15 cellular contexts compared by ENCODE assay signal in the genomic region with DNA sequence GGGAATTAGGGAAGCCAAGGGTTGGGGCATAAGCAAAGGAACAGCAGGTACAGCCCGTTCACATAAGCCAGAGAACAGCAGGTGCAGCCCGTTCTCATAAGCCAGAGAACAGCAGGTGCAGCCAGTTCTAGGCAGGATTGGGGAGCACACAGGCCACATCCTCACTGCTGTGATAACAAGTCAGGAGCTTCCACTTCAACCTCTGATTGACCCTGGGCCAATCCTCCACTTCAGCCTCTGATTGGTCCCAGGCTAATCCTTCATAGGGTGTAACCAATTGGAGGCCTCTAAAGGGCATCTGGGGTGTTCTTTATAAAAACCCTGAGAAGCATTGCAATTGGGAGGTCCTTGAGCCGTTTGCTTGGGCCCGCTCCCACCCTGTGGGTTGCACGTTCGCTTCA.
DNase-seq lines count a peak whose midpoint lies in the region; ATAC-seq and TF ChIP-seq lines count a peak whose summit lies in the region.
"Had no signal": no experiment of that assay in that cellular context is flagged by ENCODE, and none has a peak within 500 bp of the region (broad histone marks: within the 10 kb centered on the region; RNA-seq: fewer than 3 reads in every experiment).

No MANE protein-coding gene starts in this region.

- CTCF ChIA-PET in HEK293 (lab: Yijun Ruan, JAX): interaction anchor here (1.2 to 2.1 kb wide), 3 partner anchors 13 to 55 kb away, joined by 3 to 12 read pairs (median 6); no protein-coding TSS in a partner anchor

- DNase-seq in COR-L47 (lab: John Stamatoyannopoulos, UW) (peak; percentile 10), NCI-H510A treated with DMSO at 0.1 percent for 48 hours (lab: John Stamatoyannopoulos, UW) (peak; percentile 84), cerebellar nuclear complex (lab: John Stamatoyannopoulos, UW) (peak; percentile 31 to 82)
- DNase-seq in T-helper 2 cell treated with Interferon-gamma antibody and Interleukin-4, amounts not matched to agents 5 μg/mL and 100 μg/mL, for 36 hours (ENCODE audit: low spot score): no peak
- DNase-seq: activated CD4-positive, alpha-beta T cell treated with anti-CD3 and anti-CD28 coated beads for 36 hours; activated naive CD4-positive, alpha-beta T cell; Caco-2; colonic mucosa; foreskin fibroblast; lower lobe of right lung; stimulated activated CD4-positive, alpha-beta T cell treated with anti-CD3 and anti-CD28 coated beads, Interleukin-4, amount 100 ng/mL, for 1 hour had no signal

- no peaks in the 10 kb centered on the region for H3K4me1 ChIP-seq in HEK293 (ENCODE audit: control insufficient read depth, insufficient read depth, low read length)
- H3K4me1 ChIP-seq: Caco-2, colonic mucosa, lower lobe of right lung had no signal

- no peaks in the 10 kb centered on the region for H3K36me3 Mint-ChIP-seq in T-helper 2 cell treated with Interferon-gamma antibody and Interleukin-4, amounts not matched to agents 5 μg/mL and 100 μg/mL, for 36 hours (ENCODE audit: low read depth)

- no peaks in the 10 kb centered on the region for H3K9me3 ChIP-seq in HEK293 (ENCODE audit: control insufficient read depth, insufficient read depth, low read depth, low read length)
- H3K9me3 ChIP-seq: Caco-2, colonic mucosa, lower lobe of right lung had no signal

- no peak overlapping the region for H3K27ac ChIP-seq in HEK293 (ENCODE audit: extremely low read depth, low read depth, low read length)
- H3K27ac ChIP-seq: colonic mucosa, lower lobe of right lung had no signal

- no peak overlapping the region for H3K4me3 Mint-ChIP-seq in T-helper 2 cell treated with Interferon-gamma antibody and Interleukin-4, amounts not matched to agents 5 μg/mL and 100 μg/mL, for 36 hours
- H3K4me3 Mint-ChIP-seq: activated CD4-positive, alpha-beta T cell treated with anti-CD3 and anti-CD28 coated beads for 36 hours had no signal

- H3K36me3 ChIP-seq in HEK293 (ENCODE audit: control insufficient read depth in 2 of 2, insufficient read depth in 1 of 2, low read length in 2 of 2): no peaks in the 10 kb centered on the region
- H3K36me3 ChIP-seq: colonic mucosa, lower lobe of right lung had no signal

- no peak overlapping the region for H3K27ac Mint-ChIP-seq in T-helper 2 cell treated with Interferon-gamma antibody and Interleukin-4, amounts not matched to agents 5 μg/mL and 100 μg/mL, for 36 hours
- H3K27ac Mint-ChIP-seq: activated CD4-positive, alpha-beta T cell treated with anti-CD3 and anti-CD28 coated beads for 36 hours had no signal

- ATAC-seq in HG02885 (IDR thresholded peaks at IDR 0.05; ENCODE audit: poor library complexity, unreplicated experiment) (no peak), HG02884 (IDR thresholded peaks at IDR 0.05; ENCODE audit: unreplicated experiment) (no peak), HG02623 (IDR thresholded peaks at IDR 0.05; ENCODE audit: unreplicated experiment) (no peak)
- ATAC-seq: activated CD4-positive, alpha-beta T cell treated with anti-CD3 and anti-CD28 coated beads for 36 hours; lower lobe of right lung had no signal

- H3K4me1 Mint-ChIP-seq in T-helper 2 cell treated with Interferon-gamma antibody and Interleukin-4, amounts not matched to agents 5 μg/mL and 100 μg/mL, for 36 hours (ENCODE audit: low read depth): peaks cover 2% of the 10 kb centered on the region
- H3K4me1 Mint-ChIP-seq: activated CD4-positive, alpha-beta T cell treated with anti-CD3 and anti-CD28 coated beads for 36 hours had no signal

- TF ChIP-seq CTCF in HEK293 (tag by site-specific recombination; IDR thresholded peaks at IDR 0.05): no peak

- no peak overlapping the region for H3K4me3 ChIP-seq in HEK293 (ENCODE audit: low read depth, low read length)
- H3K4me3 ChIP-seq: colonic mucosa, lower lobe of right lung had no signal

- H3K9me3 Mint-ChIP-seq in T-helper 2 cell treated with Interferon-gamma antibody and Interleukin-4, amounts not matched to agents 5 μg/mL and 100 μg/mL, for 36 hours: no peaks in the 10 kb centered on the region

- no peaks in the 10 kb centered on the region for H3K27me3 Mint-ChIP-seq in T-helper 2 cell treated with Interferon-gamma antibody and Interleukin-4, amounts not matched to agents 5 μg/mL and 100 μg/mL, for 36 hours (ENCODE audit: low read depth)
- H3K27me3 Mint-ChIP-seq: activated CD4-positive, alpha-beta T cell treated with anti-CD3 and anti-CD28 coated beads for 36 hours had no signal

- POLR2A ChIA-PET in HEK293 (lab: Yijun Ruan, JAX): interaction anchor here (0.6 to 0.7 kb wide), 2 partner anchors 12 to 67 kb away, joined by 4 read pairs; no protein-coding TSS in a partner anchor

TF ChIP-seq in HEK293, 187 proteins besides CTCF, POLR2A, EP300 and RAD21:
- peak; percentile 25; the same call in 1 of the 2 replicates for TF ChIP-seq SP2 (tag by site-specific recombination; IDR thresholded peaks at IDR 0.05)
- no peak for TF ChIP-seq ZNF211 (tag by site-specific recombination; IDR thresholded peaks at IDR 0.05; ENCODE audit: low read depth)
- TF ChIP-seq ZNF335 (tag by site-specific recombination; conservative IDR thresholded peaks at IDR 0.05): no peak
- TF ChIP-seq ZNF529 (tag by site-specific recombination; IDR thresholded peaks at IDR 0.05; ENCODE audit: insufficient replicate concordance): no peak
- TF ChIP-seq, protein P1, sequence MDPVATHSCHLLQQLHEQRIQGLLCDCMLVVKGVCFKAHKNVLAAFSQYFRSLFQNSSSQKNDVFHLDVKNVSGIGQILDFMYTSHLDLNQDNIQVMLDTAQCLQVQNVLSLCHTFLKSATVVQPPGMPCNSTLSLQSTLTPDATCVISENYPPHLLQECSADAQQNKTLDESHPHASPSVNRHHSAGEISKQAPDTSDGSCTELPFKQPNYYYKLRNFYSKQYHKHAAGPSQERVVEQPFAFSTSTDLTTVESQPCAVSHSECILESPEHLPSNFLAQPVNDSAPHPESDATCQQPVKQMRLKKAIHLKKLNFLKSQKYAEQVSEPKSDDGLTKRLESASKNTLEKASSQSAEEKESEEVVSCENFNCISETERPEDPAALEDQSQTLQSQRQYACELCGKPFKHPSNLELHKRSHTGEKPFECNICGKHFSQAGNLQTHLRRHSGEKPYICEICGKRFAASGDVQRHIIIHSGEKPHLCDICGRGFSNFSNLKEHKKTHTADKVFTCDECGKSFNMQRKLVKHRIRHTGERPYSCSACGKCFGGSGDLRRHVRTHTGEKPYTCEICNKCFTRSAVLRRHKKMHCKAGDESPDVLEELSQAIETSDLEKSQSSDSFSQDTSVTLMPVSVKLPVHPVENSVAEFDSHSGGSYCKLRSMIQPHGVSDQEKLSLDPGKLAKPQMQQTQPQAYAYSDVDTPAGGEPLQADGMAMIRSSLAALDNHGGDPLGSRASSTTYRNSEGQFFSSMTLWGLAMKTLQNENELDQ (tag by site-specific recombination; IDR thresholded peaks at IDR 0.05; ENCODE audit: low read depth): no peak
- no peak for TF ChIP-seq ZNF654 (tag by site-specific recombination; IDR thresholded peaks at IDR 0.05; ENCODE audit: low read depth)
- TF ChIP-seq ZNF274 (IDR thresholded peaks at IDR 0.05; ENCODE audit: low read length): no peak
- TF ChIP-seq ZNF274 (tag by site-specific recombination; IDR thresholded peaks at IDR 0.05; ENCODE audit: borderline replicate concordance): no peak
- TF ChIP-seq ZIC2 (tag by site-specific recombination; IDR thresholded peaks at IDR 0.05): 0 out of 2 replicates have a peak, but pooled peaks have one; percentile 12
- TF ChIP-seq, protein P2, sequence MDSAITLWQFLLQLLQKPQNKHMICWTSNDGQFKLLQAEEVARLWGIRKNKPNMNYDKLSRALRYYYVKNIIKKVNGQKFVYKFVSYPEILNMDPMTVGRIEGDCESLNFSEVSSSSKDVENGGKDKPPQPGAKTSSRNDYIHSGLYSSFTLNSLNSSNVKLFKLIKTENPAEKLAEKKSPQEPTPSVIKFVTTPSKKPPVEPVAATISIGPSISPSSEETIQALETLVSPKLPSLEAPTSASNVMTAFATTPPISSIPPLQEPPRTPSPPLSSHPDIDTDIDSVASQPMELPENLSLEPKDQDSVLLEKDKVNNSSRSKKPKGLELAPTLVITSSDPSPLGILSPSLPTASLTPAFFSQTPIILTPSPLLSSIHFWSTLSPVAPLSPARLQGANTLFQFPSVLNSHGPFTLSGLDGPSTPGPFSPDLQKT (IDR thresholded peaks at IDR 0.05; ENCODE audit: borderline replicate concordance, low read depth, low read length): no peak
- TF ChIP-seq GFI1B (tag by site-specific recombination; IDR thresholded peaks at IDR 0.05): no peak
